ENCODE assay signal across 1 cellular context in genomic region chr10:48363617-48364355, GRCh38.
TF ChIP-seq lines count a peak whose summit lies in the region.

No MANE protein-coding gene starts in this region.

TF ChIP-seq in IMR-90, 13 proteins besides CTCF, POLR2A, EP300 and RAD21 (continued from another document):
- TF ChIP-seq, protein P1, sequence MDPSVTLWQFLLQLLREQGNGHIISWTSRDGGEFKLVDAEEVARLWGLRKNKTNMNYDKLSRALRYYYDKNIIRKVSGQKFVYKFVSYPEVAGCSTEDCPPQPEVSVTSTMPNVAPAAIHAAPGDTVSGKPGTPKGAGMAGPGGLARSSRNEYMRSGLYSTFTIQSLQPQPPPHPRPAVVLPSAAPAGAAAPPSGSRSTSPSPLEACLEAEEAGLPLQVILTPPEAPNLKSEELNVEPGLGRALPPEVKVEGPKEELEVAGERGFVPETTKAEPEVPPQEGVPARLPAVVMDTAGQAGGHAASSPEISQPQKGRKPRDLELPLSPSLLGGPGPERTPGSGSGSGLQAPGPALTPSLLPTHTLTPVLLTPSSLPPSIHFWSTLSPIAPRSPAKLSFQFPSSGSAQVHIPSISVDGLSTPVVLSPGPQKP (IDR thresholded peaks at IDR 0.05; ENCODE audit: borderline replicate concordance, low read depth, low read length) = no peak
